In genomic region chr3:186882881-186883685, GRCh38 we compare ENCODE assay signal across 8 cellular contexts. TPM values are rescaled to one million over a fixed set of nuclear protein-coding genes. Genes with fewer than 3 reads are reported as not detected.
DNase-seq lines count a peak whose midpoint lies in the region; ATAC-seq, FAIRE-seq and TF ChIP-seq lines count a peak whose summit lies in the region.

No MANE protein-coding gene starts in this region.

- no peak for FAIRE-seq in small intestine (lab: Jason Lieb, UNC)

- H3K4me1 ChIP-seq in small intestine (ENCODE audit: control insufficient read depth in 2 of 2, insufficient read depth in 1 of 2, low read depth in 1 of 2, low read length in 1 of 2): no peaks in the 10 kb centered on the region

- no peak for ATAC-seq in GM21786 (IDR thresholded peaks at IDR 0.05; ENCODE audit: unreplicated experiment)
- no peak for ATAC-seq in HG03342 (IDR thresholded peaks at IDR 0.05; ENCODE audit: unreplicated experiment)

- no peak overlapping the region for H3K27ac ChIP-seq in small intestine (ENCODE audit: low read depth in 1 of 2, low read length in 1 of 2)

- TF ChIP-seq CTCF in choroid plexus epithelial cell (conservative IDR thresholded peaks at IDR 0.05; ENCODE audit: low read depth, low read length): no peak

- no peaks in the 10 kb centered on the region for H3K9me3 ChIP-seq in small intestine (ENCODE audit: control insufficient read depth, low read depth)

- no peaks in the 10 kb centered on the region for H3K36me3 ChIP-seq in small intestine (ENCODE audit: control insufficient read depth in 2 of 2, insufficient read depth in 2 of 2, low read length in 2 of 2)

- DNase-seq in H4 (ENCODE audit: low spot score): peak; percentile 54
- peak; percentile 66 for DNase-seq in SW480 (ENCODE audit: low spot score)
- peak; percentile 79 for DNase-seq in choroid plexus epithelial cell (ENCODE audit: low read depth)
- peak; percentile 25 to 35 for DNase-seq in stimulated activated CD4-positive, alpha-beta T cell treated with anti-CD3 and anti-CD28 coated beads, Interleukin-1b, Interleukin-23, amount 100 ng/mL, for 4 hours (ENCODE audit: low read depth in 2 of 2)
- no peak for DNase-seq in small intestine
- DNase-seq in NCI-H187 (lab: John Stamatoyannopoulos, UW): no peak

- no peaks in the 10 kb centered on the region for H3K27me3 ChIP-seq in small intestine (ENCODE audit: control insufficient read depth in 2 of 2, insufficient read depth in 2 of 2, low read length in 2 of 2)

- H3K4me3 ChIP-seq in choroid plexus epithelial cell (ENCODE audit: low read depth, low read length) (no peak overlapping the region), small intestine (ENCODE audit: low read depth in 1 of 2, low read length in 2 of 2) (no peak overlapping the region)

- WGBS in small intestine, 3 donors: 82 to 90% (median 85%) methylated on average over 6 of the region's 6 CpGs

RNA-seq across cellular contexts. Expression of gene ADIPOQ, which starts 40.6 kb away (rescaled TPM):
- total RNA-seq in H4 (2014; rRNA removed; shearing (Covaris generic)): not detected in 2 replicates
- 10 to 100 TPM in 1 of 3 donors, under 1 TPM in 2; 0.22 to 34.5 (median 0.54) TPM for polyA plus RNA-seq in small intestine

RNA-seq across cellular contexts. Expression of gene ST6GAL1, which starts 47.2 kb away (rescaled TPM):
- 3.2 and 3.4 TPM in 2 replicates for total RNA-seq in H4 (2014; rRNA removed; shearing (Covaris generic))
- polyA plus RNA-seq in small intestine: 10 to 100 TPM in 1 of 3 donors, 1 to 10 TPM in 1, under 1 TPM in 1; 0.45 to 18.2 (median 3.8) TPM

Comparison
In these comparisons a context has a peak if more than half of its experiments do, and no peak if none do; other contexts are left out.
1. DNase-seq: peak in H4 (single experiment), SW480 (single experiment), choroid plexus epithelial cell (single experiment) and stimulated activated CD4-positive, alpha-beta T cell treated with anti-CD3 and anti-CD28 coated beads, Interleukin-1b, Interleukin-23, amount 100 ng/mL, for 4 hours (2 of 2); none in small intestine (single experiment) and NCI-H187 (0 of 2).